Comparison of ENCODE assay signal across 9 cellular contexts in the genomic region with DNA sequence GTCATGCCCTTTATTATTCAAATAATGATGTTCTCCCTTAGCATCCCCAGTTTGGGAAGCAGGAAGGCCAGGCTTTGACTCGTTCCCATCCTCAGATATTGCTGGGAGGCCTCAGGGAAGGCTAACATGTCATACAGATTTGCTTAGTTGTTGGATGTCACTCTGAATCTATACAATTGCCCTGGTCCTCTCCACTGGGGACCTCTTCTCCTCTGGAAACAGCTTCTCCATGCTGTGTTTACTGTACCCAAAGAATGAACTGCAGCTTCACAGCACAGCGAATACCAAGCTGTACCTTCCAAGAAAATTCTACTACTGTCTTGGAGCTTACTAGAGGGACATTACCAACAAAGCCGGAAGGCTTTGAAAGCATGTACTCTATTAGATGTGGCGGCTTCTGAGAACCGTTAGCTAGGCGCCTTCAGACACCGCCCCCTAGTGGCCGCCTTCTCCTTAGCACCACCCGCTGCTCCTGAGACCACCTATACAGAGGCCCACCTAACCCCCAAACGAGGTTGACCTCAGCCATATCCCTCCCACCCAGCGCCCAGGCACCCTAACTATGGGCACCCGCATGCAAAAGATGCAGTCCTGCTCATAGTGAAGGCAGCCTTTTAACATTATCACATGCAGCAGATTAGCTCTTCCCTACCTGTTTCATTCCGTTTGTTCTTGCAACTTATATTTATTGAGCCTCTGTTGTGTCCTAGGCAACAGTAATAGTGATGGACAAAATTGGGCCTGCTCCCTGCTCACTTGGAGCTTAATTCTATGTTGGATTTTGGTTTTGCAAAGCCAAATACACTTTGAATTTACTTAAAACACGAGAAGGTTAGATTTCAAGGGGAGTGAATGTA. TPM values are rescaled to one million over a fixed set of nuclear protein-coding genes. Genes with fewer than 3 reads are reported as not detected.
DNase-seq lines count a peak whose midpoint lies in the region; TF ChIP-seq lines count a peak whose summit lies in the region.
"Had no signal": no experiment of that assay in that cellular context is flagged by ENCODE, and none has a peak within 500 bp of the region (broad histone marks: within the 10 kb centered on the region; RNA-seq: fewer than 3 reads in every experiment).

No MANE protein-coding gene starts in this region.

- no peaks in the 10 kb centered on the region for H3K27me3 ChIP-seq in neural progenitor cell
- no peaks in the 10 kb centered on the region for H3K27me3 ChIP-seq in CD4-positive, alpha-beta memory T cell (ENCODE audit: insufficient read depth, low read length)
- H3K27me3 ChIP-seq: BLaER1 treated with 17β-estradiol and CSF1 and Interleukin-3, amounts not matched to agents 10 nM and 100 nM had no signal

- TF ChIP-seq CTCF in epithelial cell of proximal tubule (conservative IDR thresholded peaks at IDR 0.05; ENCODE audit: low read depth, low read length) (peak; percentile 70), neural progenitor cell (IDR thresholded peaks at IDR 0.05) (peak; percentile 82)

- no peak overlapping the region for H3K4me3 Mint-ChIP-seq in neural progenitor cell
- H3K4me3 Mint-ChIP-seq in CD4-positive, alpha-beta memory T cell = no peak overlapping the region

- H3K9me3 ChIP-seq in neural progenitor cell (ENCODE audit: low read depth) = no peaks in the 10 kb centered on the region
- no peaks in the 10 kb centered on the region for H3K9me3 ChIP-seq in CD4-positive, alpha-beta memory T cell (ENCODE audit: control insufficient read depth in 1 of 2, low read length in 2 of 2)

- H3K4me1 Mint-ChIP-seq in neural progenitor cell = peaks cover 14% of the 10 kb centered on the region
- no peaks in the 10 kb centered on the region for H3K4me1 Mint-ChIP-seq in CD4-positive, alpha-beta memory T cell

- no peaks in the 10 kb centered on the region for H3K27me3 Mint-ChIP-seq in neural progenitor cell (ENCODE audit: insufficient read depth, low read depth)
- H3K27me3 Mint-ChIP-seq in CD4-positive, alpha-beta memory T cell = no peaks in the 10 kb centered on the region

- no peak overlapping the region for H3K27ac ChIP-seq in neural progenitor cell
- H3K27ac ChIP-seq in CD4-positive, alpha-beta memory T cell (ENCODE audit: low read depth, low read length) = no peak overlapping the region
- H3K27ac ChIP-seq: BLaER1 treated with 17β-estradiol and CSF1 and Interleukin-3, amounts not matched to agents 10 nM and 100 nM had no signal

- no peaks in the 10 kb centered on the region for H3K79me2 ChIP-seq in neural progenitor cell (ENCODE audit: low read depth)

- H3K36me3 ChIP-seq in neural progenitor cell = no peaks in the 10 kb centered on the region
- peaks cover 57% of the 10 kb centered on the region for H3K36me3 ChIP-seq in CD4-positive, alpha-beta memory T cell (ENCODE audit: insufficient read depth, low read length)

- intact Hi-C loops in CD4-positive, alpha-beta memory T cell (cut with micrococcal nuclease) = no loop called here

- no peak overlapping the region for H3K4me3 ChIP-seq in epithelial cell of proximal tubule (ENCODE audit: low read depth, low read length)
- no peak overlapping the region for H3K4me3 ChIP-seq in neural progenitor cell
- H3K4me3 ChIP-seq in CD4-positive, alpha-beta memory T cell (ENCODE audit: low read length in 2 of 2) = no peak overlapping the region
- H3K4me3 ChIP-seq: BLaER1 treated with 17β-estradiol and CSF1 and Interleukin-3, amounts not matched to agents 10 nM and 100 nM had no signal

- DNase-seq in NCI-H2196 (lab: John Stamatoyannopoulos, UW; ENCODE audit: unreplicated experiment) (peak; percentile 19), NCI-H2196 treated with DMSO at 0.1 percent for 48 hours (lab: John Stamatoyannopoulos, UW; ENCODE audit: unreplicated experiment) (no peak), NCI-H69 (lab: John Stamatoyannopoulos, UW) (peak; percentile 44), epithelial cell of proximal tubule (ENCODE audit: low read depth) (no peak), neural progenitor cell (ENCODE audit: low spot score) (peak; percentile 88), NCI-H187 (lab: John Stamatoyannopoulos, UW) (no peak), NCI-H2081 (lab: John Stamatoyannopoulos, UW) (no peak)
- no peak for DNase-seq in CD4-positive, alpha-beta memory T cell

- H2AFZ ChIP-seq in neural progenitor cell (replicated peaks) = peak overlapping the region; percentile 64

- no peak overlapping the region for H3K9ac ChIP-seq in neural progenitor cell
- H3K9ac ChIP-seq: BLaER1 treated with 17β-estradiol and CSF1 and Interleukin-3, amounts not matched to agents 10 nM and 100 nM had no signal

- POLR2A ChIA-PET in CD4-positive, alpha-beta memory T cell (lab: Charles Lee; ENCODE audit: partially characterized antibody) = no interaction called here

- H3K4me2 ChIP-seq in neural progenitor cell = no peak overlapping the region
- H3K4me2 ChIP-seq: BLaER1 treated with 17β-estradiol and CSF1 and Interleukin-3, amounts not matched to agents 10 nM and 100 nM had no signal

- H3K27ac Mint-ChIP-seq in neural progenitor cell = no peak overlapping the region
- H3K27ac Mint-ChIP-seq in CD4-positive, alpha-beta memory T cell = peak overlapping the region in 1 of 7 donors; percentile 23

- no peaks in the 10 kb centered on the region for H3F3A ChIP-seq in neural progenitor cell (ENCODE audit: low read depth)

- H3K9me3 Mint-ChIP-seq in neural progenitor cell = no peaks in the 10 kb centered on the region
- H3K9me3 Mint-ChIP-seq in CD4-positive, alpha-beta memory T cell = peaks cover 0 to 2% (median 0%) of the 10 kb centered on the region in 8 donors

- no peaks in the 10 kb centered on the region for H3K36me3 Mint-ChIP-seq in neural progenitor cell
- peaks cover 77 to 90% of the 10 kb centered on the region in 2 donors for H3K36me3 Mint-ChIP-seq in CD4-positive, alpha-beta memory T cell

- CTCF ChIA-PET in CD4-positive, alpha-beta memory T cell (lab: Charles Lee; ENCODE audit: partially characterized antibody) = interaction anchor here (0.9 to 1.7 kb wide), 5 partner anchors 10 to 16 kb away, joined by 3 to 10 read pairs (median 4); no protein-coding TSS in a partner anchor

- H4K20me1 ChIP-seq in neural progenitor cell (ENCODE audit: low read depth) = no peaks in the 10 kb centered on the region

- peaks cover 16% of the 10 kb centered on the region for H3K4me1 ChIP-seq in neural progenitor cell
- H3K4me1 ChIP-seq in CD4-positive, alpha-beta memory T cell (ENCODE audit: insufficient read depth, low read length) = no peaks in the 10 kb centered on the region
- H3K4me1 ChIP-seq: BLaER1 treated with 17β-estradiol and CSF1 and Interleukin-3, amounts not matched to agents 10 nM and 100 nM had no signal

RNA-seq across cellular contexts. Expression of a gene that starts 34.9 kb away (rescaled TPM):
- not detected in 2 replicates for total RNA-seq in epithelial cell of proximal tubule
- total RNA-seq in neural progenitor cell (ENCODE audit: low replicate concordance) = 0.09 TPM in 1 of 2 replicates, not detected in the other
- not detected for total RNA-seq in CD4-positive, alpha-beta memory T cell
- not detected for polyA plus RNA-seq in CD4-positive, alpha-beta memory T cell

Comparison
In these comparisons a context has a peak if more than half of its experiments do, and no peak if none do; other contexts are left out.
1. DNase-seq: peak in NCI-H2196 (single experiment), NCI-H69 (single experiment) and neural progenitor cell (single experiment); none in NCI-H2196 treated with DMSO at 0.1 percent for 48 hours (single experiment), epithelial cell of proximal tubule (single experiment), NCI-H187 (0 of 2), CD4-positive, alpha-beta memory T cell (0 of 5) and NCI-H2081 (0 of 2).